Comparison of ENCODE assay signal across 17 cellular contexts in the genomic region with DNA sequence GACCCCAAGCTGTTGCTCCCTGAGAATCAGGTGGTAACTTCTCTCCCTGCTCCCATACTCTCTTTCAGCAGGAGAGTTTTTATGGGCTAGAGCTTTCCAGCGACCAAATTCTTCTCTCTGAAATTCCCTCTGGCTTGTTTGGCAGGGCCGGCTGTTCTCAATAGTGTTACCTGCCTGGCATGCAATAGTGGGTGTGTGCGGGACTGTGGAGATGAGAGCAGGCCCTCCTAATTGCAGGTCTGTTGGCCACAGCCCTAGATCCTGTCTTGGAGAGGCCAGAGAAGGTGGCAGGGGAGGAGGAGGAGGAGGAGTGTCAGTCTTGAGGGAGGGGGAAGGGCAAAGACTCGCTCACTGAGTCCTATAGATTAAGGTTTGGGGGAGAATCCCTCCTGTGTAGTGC. TPM values are rescaled to one million over a fixed set of nuclear protein-coding genes. Genes with fewer than 3 reads are reported as not detected.
DNase-seq lines count a peak whose midpoint lies in the region; ATAC-seq and TF ChIP-seq lines count a peak whose summit lies in the region.
"Had no signal": no experiment of that assay in that cellular context is flagged by ENCODE, and none has a peak within 500 bp of the region (broad histone marks: within the 10 kb centered on the region; RNA-seq: fewer than 3 reads in every experiment).

No MANE protein-coding gene starts in this region.

- no peak overlapping the region for H2BK120ac ChIP-seq in H9 (ENCODE audit: low read depth, low read length, poor library complexity, severe bottlenecking)

- ATAC-seq in activated T-helper 17 cell treated with anti-CD3 and anti-CD28 coated beads, Interleukin-2, amount 50 U/mL, for 72 hours (replicated peaks), result no peak
- ATAC-seq in memory B cell (ENCODE audit: low read depth) (no peak), GM18867 (IDR thresholded peaks at IDR 0.05; ENCODE audit: unreplicated experiment) (no peak), HG02840 (IDR thresholded peaks at IDR 0.05; ENCODE audit: low FRiP score, unreplicated experiment) (no peak), HG03280 (IDR thresholded peaks at IDR 0.05; ENCODE audit: unreplicated experiment) (no peak)
- ATAC-seq: Right ventricle myocardium inferior had no signal

- H3K4me1 Mint-ChIP-seq in H9 (peaks cover 28 to 31% of the 10 kb centered on the region in 2 experiments), memory B cell (no peaks in the 10 kb centered on the region)
- H3K4me1 Mint-ChIP-seq in activated T-helper 17 cell treated with anti-CD3 and anti-CD28 coated beads, Interleukin-2, amount 50 U/mL, for 72 hours, result no peaks in the 10 kb centered on the region

- H3K9me3 Mint-ChIP-seq in H9 (no peaks in the 10 kb centered on the region), memory B cell (no peaks in the 10 kb centered on the region)
- H3K9me3 Mint-ChIP-seq in activated T-helper 17 cell treated with anti-CD3 and anti-CD28 coated beads, Interleukin-2, amount 50 U/mL, for 72 hours, result no peaks in the 10 kb centered on the region

- no peaks in the 10 kb centered on the region for H3K9me3 ChIP-seq in H9 (ENCODE audit: control insufficient read depth, low read depth, low read length)
- no peaks in the 10 kb centered on the region for H3K9me3 ChIP-seq in prostate gland
- no peaks in the 10 kb centered on the region for H3K9me3 ChIP-seq in WERI-Rb-1 (ENCODE audit: severe bottlenecking)

- H3K27me3 ChIP-seq in H9 (ENCODE audit: insufficient read depth, low read length), result no peaks in the 10 kb centered on the region
- no peaks in the 10 kb centered on the region for H3K27me3 ChIP-seq in prostate gland (replicated peaks; ENCODE audit: insufficient read depth)
- no peaks in the 10 kb centered on the region for H3K27me3 ChIP-seq in WERI-Rb-1 (ENCODE audit: insufficient read depth, low read depth, severe bottlenecking)

- H3K4ac ChIP-seq in H9 (ENCODE audit: low read depth, low read length), result no peak overlapping the region

- H3K36me3 Mint-ChIP-seq in H9 (ENCODE audit: insufficient read depth in 1 of 3, low read depth in 3 of 3) (peaks cover 0 to 19% (median 10%) of the 10 kb centered on the region in 3 experiments; a peak in 4 of 7 replicates), memory B cell (peaks cover 27% of the 10 kb centered on the region)
- peaks cover 48% of the 10 kb centered on the region for H3K36me3 Mint-ChIP-seq in activated T-helper 17 cell treated with anti-CD3 and anti-CD28 coated beads, Interleukin-2, amount 50 U/mL, for 72 hours (ENCODE audit: low read depth)

- DNase-seq in H9 (no peak), memory B cell (ENCODE audit: low spot score in 2 of 2) (no peak), prostate gland (ENCODE audit: low spot score) (peak; percentile 18), WERI-Rb-1 (no peak)
- DNase-seq: CD4-positive, CD25-positive, alpha-beta regulatory T cell; DMS79; GOT3; MM.1S; NCI-H1105; NCI-H1694 treated with DMSO at 0.1 percent for 48 hours; NCI-H446; PC-9 had no signal

- no peaks in the 10 kb centered on the region for H3K79me1 ChIP-seq in H9 (ENCODE audit: insufficient read depth, low read depth, low read length, poor library complexity, severe bottlenecking)

- no peak overlapping the region for H4K8ac ChIP-seq in H9 (replicated peaks; ENCODE audit: insufficient read length, low read depth, low read length)

- H2BK12ac ChIP-seq in H9 (ENCODE audit: insufficient read length, low read depth, low read length), result no peak overlapping the region

- no peak overlapping the region for H3K56ac ChIP-seq in H9 (ENCODE audit: insufficient read length, low read depth, low read length)

- H3K4me2 ChIP-seq in H9 (ENCODE audit: insufficient read depth, insufficient read length, low read length), result no peak overlapping the region
- H3K4me2 ChIP-seq: PC-9 had no signal

- no CpG with 5 or more reads among the region's 4 CpGs for WGBS in H9 (ENCODE audit: extremely low coverage, insufficient read length, low lambda C conversion rate)
- WGBS in prostate gland, result 38% methylated on average over 4 of the region's 4 CpGs

- H2BK15ac ChIP-seq in H9 (ENCODE audit: low read depth, low read length), result no peak overlapping the region

- H2AK5ac ChIP-seq in H9 (ENCODE audit: insufficient read length, low read length), result no peak overlapping the region

- H3K4me3 Mint-ChIP-seq in H9, result no peak overlapping the region
- H3K4me3 Mint-ChIP-seq in activated T-helper 17 cell treated with anti-CD3 and anti-CD28 coated beads, Interleukin-2, amount 50 U/mL, for 72 hours, result no peak overlapping the region
- H3K4me3 Mint-ChIP-seq in memory B cell, result no peak overlapping the region
- H3K4me3 Mint-ChIP-seq: CD4-positive, CD25-positive, alpha-beta regulatory T cell had no signal

- intact Hi-C loops in prostate gland (cut with DNase I), result no loop called here

- H3K79me2 ChIP-seq in H9 (ENCODE audit: insufficient read depth, low read length), result no peaks in the 10 kb centered on the region

- H2BK5ac ChIP-seq in H9 (ENCODE audit: insufficient read length, low read length), result no peak overlapping the region

- no peaks in the 10 kb centered on the region for H3K23me2 ChIP-seq in H9 (ENCODE audit: insufficient read length, low read depth, low read length, poor library complexity, severe bottlenecking)

- H3K4me1 ChIP-seq in H9 (ENCODE audit: insufficient read depth, low read length) (no peaks in the 10 kb centered on the region), prostate gland (replicated peaks) (no peaks in the 10 kb centered on the region)

- no peak overlapping the region for H4K91ac ChIP-seq in H9 (ENCODE audit: insufficient read length, low read depth, low read length)

- H3K4me3 ChIP-seq in prostate gland (no peak overlapping the region), WERI-Rb-1 (ENCODE audit: low read depth, low read length) (no peak overlapping the region)
- H3K4me3 ChIP-seq: PC-9 had no signal

- no peak overlapping the region for H2AFZ ChIP-seq in H9 (ENCODE audit: low read length)
- H2AFZ ChIP-seq: PC-9 had no signal

- no peak overlapping the region for H3K23ac ChIP-seq in H9 (ENCODE audit: insufficient read length, low read depth, low read length)

- H4K5ac ChIP-seq in H9 (ENCODE audit: insufficient read length, low read depth, low read length), result no peak overlapping the region

- H3K36me3 ChIP-seq in prostate gland, result peaks cover 0 to 9% of the 10 kb centered on the region in 2 donors
- H3K36me3 ChIP-seq in WERI-Rb-1, result peaks cover 38% of the 10 kb centered on the region

- H3K18ac ChIP-seq in H9 (ENCODE audit: insufficient read length, low read depth, low read length), result no peak overlapping the region

- no peak for TF ChIP-seq CTCF in H9 (conservative IDR thresholded peaks at IDR 0.05)
- TF ChIP-seq CTCF in prostate gland (IDR thresholded peaks at IDR 0.05), result no peak
- no peak for TF ChIP-seq CTCF in WERI-Rb-1 (IDR thresholded peaks at IDR 0.05; ENCODE audit: low read depth, low read length)

- TF ChIP-seq POLR2A in prostate gland (IDR thresholded peaks at IDR 0.05), result no peak

- no peak overlapping the region for H2BK20ac ChIP-seq in H9 (ENCODE audit: low read depth, low read length, poor library complexity, severe bottlenecking)

- H3K27me3 Mint-ChIP-seq in H9 (ENCODE audit: low read depth) (no peaks in the 10 kb centered on the region; the same call in 1 of the 2 replicates), memory B cell (no peaks in the 10 kb centered on the region)
- no peaks in the 10 kb centered on the region for H3K27me3 Mint-ChIP-seq in activated T-helper 17 cell treated with anti-CD3 and anti-CD28 coated beads, Interleukin-2, amount 50 U/mL, for 72 hours
- H3K27me3 Mint-ChIP-seq: CD4-positive, CD25-positive, alpha-beta regulatory T cell had no signal

- no peak overlapping the region for H3K9ac ChIP-seq in H9 (ENCODE audit: extremely low read depth, insufficient read length, low read length)

- H3K14ac ChIP-seq in H9 (ENCODE audit: insufficient read depth, low read length), result no peak overlapping the region; the same call in 1 of the 2 replicates

- H3K27ac Mint-ChIP-seq in H9 (peak overlapping the region; percentile 2 to 26 (median 19); a peak in 2 of 7 replicates), memory B cell (peak overlapping the region; percentile 75)
- peak overlapping the region; percentile 19 for H3K27ac Mint-ChIP-seq in activated T-helper 17 cell treated with anti-CD3 and anti-CD28 coated beads, Interleukin-2, amount 50 U/mL, for 72 hours

- no peak overlapping the region for H3T11ph ChIP-seq in H9 (ENCODE audit: low read length)

- H3K27ac ChIP-seq in H9 (ENCODE audit: insufficient read length, low read depth, low read length) (no peak overlapping the region), prostate gland (peak overlapping the region in 1 of 2 donors; percentile 47), WERI-Rb-1 (no peak overlapping the region)
- H3K27ac ChIP-seq: PC-9 had no signal

- no peaks in the 10 kb centered on the region for H4K20me1 ChIP-seq in H9 (ENCODE audit: control insufficient read depth, insufficient read depth, insufficient read length)

RNA-seq across cellular contexts. Expression of a gene that starts 29.5 kb away (rescaled TPM):
- not detected in 2 replicates for total RNA-seq in H9 (2021)
- total RNA-seq in activated T-helper 17 cell treated with anti-CD3 and anti-CD28 coated beads, Interleukin-2, amount 50 U/mL, for 72 hours, result under 1 TPM; 0.42 to 0.45 TPM
- 1 to 10 TPM in 1 of 2 donors, not detected in 1; 6.4 TPM for total RNA-seq in prostate gland

Comparison
In these comparisons a context has a peak if more than half of its experiments do, and no peak if none do; other contexts are left out.
1. H3K27ac Mint-ChIP-seq: peak in every context shown above with its lines; median percentile 75 in memory B cell; 19 in H9; 19 in activated T-helper 17 cell treated with anti-CD3 and anti-CD28 coated beads, Interleukin-2, amount 50 U/mL, for 72 hours.